In genomic region chr17:5587431-5588032, GRCh38 we compare ENCODE assay signal across 1 cellular context.
TF ChIP-seq lines count a peak whose summit lies in the region.

No MANE protein-coding gene starts in this region.

TF ChIP-seq in GM12878, 131 proteins besides CTCF, POLR2A, EP300 and RAD21 (continued from another document):
- TF ChIP-seq NBN (IDR thresholded peaks at IDR 0.05): no peak
- no peak for TF ChIP-seq ZNF622 (IDR thresholded peaks at IDR 0.05)
- TF ChIP-seq CEBPB (IDR thresholded peaks at IDR 0.05; ENCODE audit: borderline replicate concordance in 1 of 2, low read depth in 2 of 2, low read length in 2 of 2): no peak
- TF ChIP-seq IRF3 (IDR thresholded peaks at IDR 0.05): no peak
- TF ChIP-seq MTA3 (IDR thresholded peaks at IDR 0.05; ENCODE audit: borderline replicate concordance, low read length): no peak
- peak; percentile 86 for TF ChIP-seq SMC3 (IDR thresholded peaks at IDR 0.05; ENCODE audit: borderline replicate concordance, low read length)
- no peak for TF ChIP-seq TARDBP (IDR thresholded peaks at IDR 0.05; ENCODE audit: borderline replicate concordance)
- peak; percentile 43; the same call in 1 of the 2 replicates for TF ChIP-seq MXI1 (IDR thresholded peaks at IDR 0.05; ENCODE audit: low read depth, low read length)
- TF ChIP-seq CHD2 (IDR thresholded peaks at IDR 0.05; ENCODE audit: borderline replicate concordance, low read depth, low read length): no peak
- TF ChIP-seq NFYA (IDR thresholded peaks at IDR 0.05; ENCODE audit: borderline replicate concordance, low read depth, low read length): no peak
- no peak for TF ChIP-seq EED (IDR thresholded peaks at IDR 0.05; ENCODE audit: low read depth)
TF ChIP-seq in GM12878: peak in this region for 3.
